ENCODE assay signal across 26 cellular contexts in genomic region chr4:126548890-126549289, GRCh38.
"Had no signal": no experiment of that assay in that cellular context is flagged by ENCODE, and none has a peak within 500 bp of the region (broad histone marks: within the 10 kb centered on the region; RNA-seq: fewer than 3 reads in every experiment).

No MANE protein-coding gene starts in this region.

- H3K4me1 ChIP-seq: left lung, lower lobe of right lung, pancreas, prostate gland, sigmoid colon, stomach, testis, transverse colon, upper lobe of left lung, vagina had no signal

- H3K9me3 ChIP-seq: left lung, lower lobe of right lung, pancreas, prostate gland, sigmoid colon, stomach, testis, thyroid gland, transverse colon, upper lobe of left lung, vagina had no signal

- H3K36me3 ChIP-seq: left lung, lower lobe of right lung, pancreas, prostate gland, sigmoid colon, stomach, thyroid gland, transverse colon, upper lobe of left lung, vagina had no signal

- H3K27me3 ChIP-seq: left lung, pancreas, sigmoid colon, stomach, testis, thyroid gland, transverse colon, upper lobe of left lung, vagina had no signal

- H3K4me3 ChIP-seq: left lung, lower lobe of right lung, pancreas, prostate gland, sigmoid colon, smooth muscle cell, stomach, testis, thyroid gland, transverse colon, upper lobe of left lung, vagina had no signal

- ATAC-seq: left colon; left lung; lower lobe of right lung; naive thymus-derived CD8-positive, alpha-beta T cell; pancreas; right cardiac atrium; stimulated activated naive B cell treated with anti-CD40 and anti-IgM and Interleukin-4, amounts not matched to agents 10 μg/mL and 1 μg/mL and 100 μg/mL, for 72 hours; stimulated activated naive CD8-positive, alpha-beta T cell treated with anti-CD3 and anti-CD28 coated beads, Interleukin-15, Interleukin-2, amounts not matched to agents 100 U/mL and 50 U/mL, for 24 hours had no signal

- FAIRE-seq: keratinocyte had no signal

- H3K27ac ChIP-seq: left lung, lower lobe of right lung, pancreas, prostate gland, sigmoid colon, stomach, testis, thyroid gland, transverse colon, upper lobe of left lung, vagina had no signal

- DNase-seq: hippocampal formation; left colon; left lung; lower lobe of right lung; mammary epithelial cell; mesenchymal stem cell; naive thymus-derived CD8-positive, alpha-beta T cell; nucleus accumbens; pancreas; posterior cingulate gyrus; retina; right cardiac atrium; sigmoid colon; stimulated activated CD4-positive, alpha-beta T cell treated with anti-CD3 and anti-CD28 coated beads, Interleukin-1b, Interleukin-23, amount 100 ng/mL, for 48 hours; stimulated activated CD4-positive, alpha-beta T cell treated with anti-CD3 and anti-CD28 coated beads, Interleukin-4, amount 100 ng/mL, for 1 hour; stimulated activated naive B cell treated with anti-CD40 and anti-IgM and Interleukin-4, amounts not matched to agents 10 μg/mL and 1 μg/mL and 100 μg/mL, for 72 hours; stimulated activated naive CD8-positive, alpha-beta T cell treated with anti-CD3 and anti-CD28 coated beads, Interleukin-15, Interleukin-2, amounts not matched to agents 100 U/mL and 50 U/mL, for 24 hours; stomach; testis; thyroid gland; transverse colon; upper lobe of left lung had no signal

- H3K4me2 ChIP-seq: smooth muscle cell had no signal
